ENCODE assay signal across 32 cellular contexts in the genomic region with DNA sequence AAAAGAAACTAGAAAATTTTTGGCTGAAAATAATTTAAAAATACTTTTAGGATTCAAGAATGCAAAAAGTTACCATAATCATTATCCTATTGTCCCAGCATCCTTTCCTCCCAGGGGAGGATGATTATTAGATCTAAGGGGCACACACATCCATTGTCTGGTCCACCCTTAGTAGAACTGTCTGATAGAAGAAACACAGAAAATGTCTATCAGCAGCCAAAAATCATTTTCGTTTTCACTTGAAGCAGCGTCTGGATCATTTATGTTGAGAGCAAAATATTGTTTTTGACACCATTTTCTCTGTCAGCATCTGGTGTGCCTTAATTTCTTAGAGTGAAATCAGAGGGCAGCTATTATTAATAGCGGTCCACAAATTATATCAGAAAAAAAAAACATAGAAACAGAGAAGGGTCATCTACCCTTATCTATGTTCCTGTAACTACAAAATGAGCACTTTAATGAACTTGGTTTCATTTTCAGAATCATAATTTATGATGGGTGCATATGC.
"Had no signal": no experiment of that assay in that cellular context is flagged by ENCODE, and none has a peak within 500 bp of the region (broad histone marks: within the 10 kb centered on the region; RNA-seq: fewer than 3 reads in every experiment).

No MANE protein-coding gene starts in this region.

- H3K4me1 Mint-ChIP-seq: activated naive CD8-positive, alpha-beta T cell treated with anti-CD3 and anti-CD28 coated beads for 36 hours; brain; nephron had no signal

- DNase-seq: activated CD4-positive, alpha-beta T cell treated with anti-CD3 and anti-CD28 coated beads for 48 hours; activated CD4-positive, alpha-beta T cell treated with anti-CD3 and anti-CD28 coated beads, Interleukin-2, amount 50 U/mL, for 48 hours; activated CD8-positive, alpha-beta memory T cell treated with anti-CD3 and anti-CD28 coated beads for 24 hours; activated effector memory CD4-positive, alpha-beta T cell treated with anti-CD3 and anti-CD28 coated beads, Interleukin-2, amount 50 U/mL, for 16 hours; activated naive CD4-positive, alpha-beta T cell treated with anti-CD3 and anti-CD28 coated beads for 36 hours; activated naive CD8-positive, alpha-beta T cell treated with anti-CD3 and anti-CD28 coated beads for 36 hours; cortex of kidney; effector memory CD8-positive, alpha-beta T cell; erythroblast; gastrocnemius medialis; glutamatergic neuron; islet precursor cell; left ventricle myocardium inferior; mucosa of descending colon; ovary; stimulated activated CD4-positive, alpha-beta T cell treated with anti-CD3 and anti-CD28 coated beads, Interleukin-12 subunit alpha, Interleukin-12 subunit beta, amount 100 ng/mL, for 4 hours; stimulated activated CD4-positive, alpha-beta T cell treated with anti-CD3 and anti-CD28 coated beads, Interleukin-4, amount 100 ng/mL, for 1 hour; trophoblast cell; uterus had no signal

- H3K36me3 ChIP-seq: ascending aorta, cardiac muscle cell, gastrocnemius medialis, left ventricle myocardium inferior, neutrophil, ovary, thoracic aorta, uterus had no signal

- H3K27ac ChIP-seq: ascending aorta, cardiac muscle cell, gastrocnemius medialis, left ventricle myocardium inferior, neutrophil, ovary, skin epidermis, thoracic aorta, uterus, VCaP had no signal

- H3K4me3 ChIP-seq: ascending aorta, cardiac muscle cell, gastrocnemius medialis, left ventricle myocardium inferior, lung, mucosa of descending colon, ovary, skin epidermis, thoracic aorta, uterus had no signal

- FAIRE-seq: TTC549 had no signal

- H3K27me3 Mint-ChIP-seq: activated naive CD8-positive, alpha-beta T cell treated with anti-CD3 and anti-CD28 coated beads for 36 hours; brain; effector memory CD8-positive, alpha-beta T cell; progenitor cell of endocrine pancreas; stimulated activated naive CD8-positive, alpha-beta T cell treated with anti-CD3 and anti-CD28 coated beads, Interleukin-15, Interleukin-2, amounts not matched to agents 100 ng/mL and 50 ng/mL, for 24 hours had no signal

- H3K4me1 ChIP-seq: ascending aorta, gastrocnemius medialis, left ventricle myocardium inferior, uterus had no signal

- H3K27ac Mint-ChIP-seq: activated naive CD4-positive, alpha-beta T cell treated with anti-CD3 and anti-CD28 coated beads for 36 hours; activated naive CD8-positive, alpha-beta T cell treated with anti-CD3 and anti-CD28 coated beads for 36 hours; brain; effector memory CD8-positive, alpha-beta T cell; nephron; progenitor cell of endocrine pancreas; stimulated activated naive CD8-positive, alpha-beta T cell treated with anti-CD3 and anti-CD28 coated beads, Interleukin-15, Interleukin-2, amounts not matched to agents 100 ng/mL and 50 ng/mL, for 24 hours had no signal

- H3K9me3 Mint-ChIP-seq: activated naive CD4-positive, alpha-beta T cell treated with anti-CD3 and anti-CD28 coated beads for 36 hours; activated naive CD8-positive, alpha-beta T cell treated with anti-CD3 and anti-CD28 coated beads for 36 hours; brain; nephron; stimulated activated naive CD8-positive, alpha-beta T cell treated with anti-CD3 and anti-CD28 coated beads, Interleukin-15, Interleukin-2, amounts not matched to agents 100 ng/mL and 50 ng/mL, for 24 hours had no signal

- H3K4me3 Mint-ChIP-seq: activated naive CD4-positive, alpha-beta T cell treated with anti-CD3 and anti-CD28 coated beads for 36 hours; activated naive CD8-positive, alpha-beta T cell treated with anti-CD3 and anti-CD28 coated beads for 36 hours; brain; effector memory CD8-positive, alpha-beta T cell; nephron; stimulated activated naive CD8-positive, alpha-beta T cell treated with anti-CD3 and anti-CD28 coated beads, Interleukin-15, Interleukin-2, amounts not matched to agents 100 ng/mL and 50 ng/mL, for 24 hours had no signal

- H3K27me3 ChIP-seq: ascending aorta, cardiac muscle cell, gastrocnemius medialis, neutrophil, ovary, uterus had no signal

- H3K9me3 ChIP-seq: ascending aorta, gastrocnemius medialis, left ventricle myocardium inferior, mucosa of descending colon, neutrophil, ovary, thoracic aorta, uterus had no signal

- H3K36me3 Mint-ChIP-seq: activated naive CD8-positive, alpha-beta T cell treated with anti-CD3 and anti-CD28 coated beads for 36 hours; brain had no signal

- ATAC-seq: effector memory CD8-positive, alpha-beta T cell; gastrocnemius medialis; mucosa of descending colon; sciatic nerve had no signal
